Comparison of ENCODE assay signal across 17 cellular contexts in the genomic region with DNA sequence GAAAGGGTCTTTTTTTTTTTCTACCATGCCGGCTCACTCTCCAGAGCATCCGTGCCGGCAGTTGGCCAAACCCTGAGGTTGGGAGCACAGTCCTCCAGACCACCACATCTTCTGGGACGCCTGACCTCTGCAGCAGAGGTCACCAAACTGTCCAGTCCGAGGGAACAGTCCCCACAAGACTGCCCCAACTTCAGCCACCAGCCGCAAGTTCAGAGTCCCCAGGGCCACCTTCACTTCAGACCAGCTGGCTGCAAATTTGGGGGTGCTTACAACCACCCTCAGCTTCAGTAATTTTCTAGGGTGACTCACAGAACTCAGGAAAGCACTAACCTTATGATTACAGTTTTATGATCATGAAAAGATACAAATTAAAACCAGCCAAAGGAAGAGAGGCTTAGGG. TPM values are rescaled to one million over a fixed set of nuclear protein-coding genes. Genes with fewer than 3 reads are reported as not detected.
"Had no signal": no experiment of that assay in that cellular context is flagged by ENCODE, and none has a peak within 500 bp of the region (broad histone marks: within the 10 kb centered on the region; RNA-seq: fewer than 3 reads in every experiment).

No MANE protein-coding gene starts in this region.

- H2AFZ ChIP-seq: PC-9 had no signal

- FAIRE-seq: astrocyte had no signal

- ATAC-seq: activated CD4-positive, alpha-beta T cell treated with anti-CD3 and anti-CD28 coated beads for 36 hours; activated CD8-positive, alpha-beta T cell treated with anti-CD3 and anti-CD28 coated beads for 36 hours; activated T-helper 17 cell treated with anti-CD3 and anti-CD28 coated beads, Interleukin-2, amount 50 U/mL, for 72 hours had no signal

- H3K4me3 ChIP-seq: PC-9, SK-N-MC had no signal

- DNase-seq: activated CD4-positive, alpha-beta T cell treated with anti-CD3 and anti-CD28 coated beads for 36 hours; activated CD4-positive, CD25-positive, alpha-beta regulatory T cell; activated CD8-positive, alpha-beta T cell treated with anti-CD3 and anti-CD28 coated beads for 36 hours; activated gamma-delta T cell; activated naive CD4-positive, alpha-beta T cell treated with anti-CD3 and anti-CD28 coated beads for 36 hours; MM.1S; NCI-H1436; NCI-H187; NCI-H510A treated with DMSO at 0.1 percent for 48 hours; PC-9; SIG-M5; T-helper 1 cell had no signal

- H3K27ac ChIP-seq: PC-9, SK-N-MC, VCaP had no signal

RNA-seq across cellular contexts. Expression of a gene that starts 28.9 kb away (rescaled TPM):
- total RNA-seq: activated CD4-positive, alpha-beta T cell treated with anti-CD3 and anti-CD28 coated beads for 36 hours; activated CD8-positive, alpha-beta T cell treated with anti-CD3 and anti-CD28 coated beads for 36 hours; activated naive CD4-positive, alpha-beta T cell treated with anti-CD3 and anti-CD28 coated beads for 36 hours; astrocyte; T-helper 2 cell treated with Interferon-gamma antibody and Interleukin-4, amounts not matched to agents 100 ng/mL and 5 ng/mL, for 36 hours had no signal

RNA-seq across cellular contexts. Expression of a gene that starts 44.6 kb away (rescaled TPM):
- total RNA-seq: activated CD4-positive, alpha-beta T cell treated with anti-CD3 and anti-CD28 coated beads for 36 hours; activated CD8-positive, alpha-beta T cell treated with anti-CD3 and anti-CD28 coated beads for 36 hours; activated naive CD4-positive, alpha-beta T cell treated with anti-CD3 and anti-CD28 coated beads for 36 hours; astrocyte; PC-9; T-helper 2 cell treated with Interferon-gamma antibody and Interleukin-4, amounts not matched to agents 100 ng/mL and 5 ng/mL, for 36 hours had no signal
